Comparison of ENCODE assay signal across 13 cellular contexts in the genomic region with DNA sequence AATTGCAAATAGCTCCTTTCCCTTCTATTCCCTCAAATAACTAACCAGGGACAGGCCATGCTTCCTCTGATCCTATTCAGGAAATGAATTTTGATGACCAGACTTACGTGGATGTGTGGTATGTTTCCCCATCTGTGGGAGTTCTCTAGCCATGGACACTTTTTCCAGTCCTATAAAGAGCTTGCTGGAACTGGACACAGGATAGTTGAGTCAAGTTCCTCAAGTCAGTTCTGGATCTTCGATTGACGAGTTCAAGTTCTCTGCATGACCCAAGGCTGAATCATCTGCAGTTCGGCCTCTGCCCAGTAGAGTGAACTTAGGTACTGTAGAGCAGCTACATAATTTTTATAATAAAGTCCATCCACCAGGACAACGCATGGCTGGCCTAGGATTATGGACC. TPM values are rescaled to one million over a fixed set of nuclear protein-coding genes. Genes with fewer than 3 reads are reported as not detected.
DNase-seq lines count a peak whose midpoint lies in the region; ATAC-seq, FAIRE-seq and TF ChIP-seq lines count a peak whose summit lies in the region.
"Had no signal": no experiment of that assay in that cellular context is flagged by ENCODE, and none has a peak within 500 bp of the region (broad histone marks: within the 10 kb centered on the region; RNA-seq: fewer than 3 reads in every experiment).

No MANE protein-coding gene starts in this region.

- no TSS peak for BruUV-seq in Panc1 (replicated peaks; lab: Mats Ljungman, UMichigan)
- no TSS peak for BruUV-seq in endothelial cell of umbilical vein (replicated peaks; lab: Mats Ljungman, UMichigan)

- FAIRE-seq in endothelial cell of umbilical vein (lab: Jason Lieb, UNC), result peak; percentile 77
- FAIRE-seq: GM19239 had no signal

- TF ChIP-seq POLR2A in endothelial cell of umbilical vein (IDR thresholded peaks at IDR 0.05; ENCODE audit: low read depth, low read length), result no peak

- in situ Hi-C loops in Panc1 (cut with HindIII; ENCODE audit: low pct_unique_long_range_greater_than_20kb, low sequenced_read_pairs), result no loop called here

- ATAC-seq in Panc1 (peak; percentile 87), HG03025 (IDR thresholded peaks at IDR 0.05; ENCODE audit: low FRiP score, unreplicated experiment) (no peak)
- ATAC-seq: stimulated activated naive CD8-positive, alpha-beta T cell treated with anti-CD3 and anti-CD28 coated beads, Interleukin-15, Interleukin-2, amounts not matched to agents 100 U/mL and 50 U/mL, for 24 hours had no signal

- H3K36me3 ChIP-seq in Panc1 (ENCODE audit: control insufficient read depth, insufficient read depth, low read length) (no peaks in the 10 kb centered on the region), endothelial cell of umbilical vein (ENCODE audit: control insufficient read depth in 2 of 2, extremely low read depth in 1 of 2, insufficient read depth in 2 of 2, low read length in 2 of 2) (no peaks in the 10 kb centered on the region)

- no peak overlapping the region for H3K27ac ChIP-seq in Panc1 (ENCODE audit: low read length)
- peak overlapping the region; percentile 49 for H3K27ac ChIP-seq in endothelial cell of umbilical vein (ENCODE audit: insufficient read depth, low read depth, low read length)

- H3K9me3 ChIP-seq in Panc1 (ENCODE audit: control insufficient read depth, insufficient read depth, low read depth, low read length), result no peaks in the 10 kb centered on the region
- H3K9me3 ChIP-seq in endothelial cell of umbilical vein (replicated peaks; ENCODE audit: control insufficient read depth, insufficient read depth, low read length), result no peaks in the 10 kb centered on the region

- H3K4me2 ChIP-seq in endothelial cell of umbilical vein (ENCODE audit: insufficient read depth, low read length), result peak overlapping the region; percentile 28

- TF ChIP-seq CTCF in Panc1 (IDR thresholded peaks at IDR 0.05), result peak; percentile 54
- peak; percentile 15 to 32 for TF ChIP-seq CTCF in endothelial cell of umbilical vein (IDR thresholded peaks at IDR 0.05; ENCODE audit: extremely low read depth in 1 of 2, insufficient read depth in 1 of 2, low read depth in 1 of 2, low read length in 2 of 2)
- TF ChIP-seq CTCF in retinal pigment epithelial cell (conservative IDR thresholded peaks at IDR 0.05; ENCODE audit: low read depth, low read length), result peak; percentile 43

- POLR2A ChIA-PET in Panc1 (lab: Charles Lee) (no interaction called here), endothelial cell of umbilical vein (lab: Charles Lee) (interaction anchor here (1.1 kb wide), 1 partner anchor 457 kb away, joined by 4 read pairs; no protein-coding TSS in a partner anchor)

- no peak overlapping the region for H3K9ac ChIP-seq in endothelial cell of umbilical vein (replicated peaks; ENCODE audit: extremely low read depth, insufficient read depth, low read length)

- dilution Hi-C loops in endothelial cell of umbilical vein (cut with MboI; ENCODE audit: extremely low pct_ligation_motif_present, low sequenced_read_pairs), result no loop called here

- no peaks in the 10 kb centered on the region for H3K9me1 ChIP-seq in endothelial cell of umbilical vein (replicated peaks; ENCODE audit: control insufficient read depth, extremely low read depth, insufficient read depth, low read length)

- H3K79me2 ChIP-seq in endothelial cell of umbilical vein (ENCODE audit: control insufficient read depth, insufficient read depth, low read length), result no peaks in the 10 kb centered on the region

- H3K4me3 ChIP-seq in Panc1 (ENCODE audit: low read depth in 2 of 2, low read length in 2 of 2) (no peak overlapping the region), endothelial cell of umbilical vein (replicated peaks in 1 of 3; ENCODE audit: insufficient read depth in 1 of 3, low read depth in 1 of 3, low read length in 3 of 3) (no peak overlapping the region), retinal pigment epithelial cell (ENCODE audit: low read length) (no peak overlapping the region)

- intact Hi-C loops in Panc1 (cut with micrococcal nuclease; ENCODE audit: unreplicated experiment), result no loop called here
- intact Hi-C loops in endothelial cell of umbilical vein (cut with micrococcal nuclease), result no loop called here
- intact Hi-C loops in head of caudate nucleus (cut with DNase I), result no loop called here

- DNase-seq in ELR (ENCODE audit: low read depth) (peak; percentile 97), Panc1 (ENCODE audit: low read depth, low spot score) (peak; percentile 24), endothelial cell of umbilical vein (ENCODE audit: low read depth, low spot score) (peak; percentile 50), retinal pigment epithelial cell (ENCODE audit: low read depth) (no peak), Ammon's horn (ENCODE audit: low spot score) (no peak), head of caudate nucleus (no peak)
- DNase-seq: activated naive CD4-positive, alpha-beta T cell treated with Interleukin-2 at 50 U/mL for 16 hours; GF-D8; NCI-H2081 treated with DMSO at 0.1 percent for 48 hours; OCI-M1; stimulated activated naive CD8-positive, alpha-beta T cell treated with anti-CD3 and anti-CD28 coated beads, Interleukin-15, Interleukin-2, amounts not matched to agents 100 U/mL and 50 U/mL, for 24 hours had no signal

- H2AFZ ChIP-seq in endothelial cell of umbilical vein (ENCODE audit: low read depth, low read length), result no peak overlapping the region

- H3K4me1 ChIP-seq in Panc1 (ENCODE audit: control insufficient read depth, insufficient read depth, low read length) (peaks cover 3% of the 10 kb centered on the region; the same call in 1 of the 2 replicates), endothelial cell of umbilical vein (ENCODE audit: control insufficient read depth, extremely low read depth, insufficient read depth, low read length) (peaks cover 13% of the 10 kb centered on the region)

- CTCF ChIA-PET in Panc1 (lab: Charles Lee) (interaction anchor here (0.5 to 0.7 kb wide), 3 partner anchors 9 to 294 kb away, joined by 4 read pairs; a partner anchor contains a TSS), endothelial cell of umbilical vein (lab: Charles Lee) (interaction anchor here (0.6 to 2.7 kb wide), 11 partner anchors 12 to 487 kb away, joined by 3 to 11 read pairs (median 4); no protein-coding TSS in a partner anchor)

- no peaks in the 10 kb centered on the region for H3K27me3 ChIP-seq in Panc1 (ENCODE audit: control insufficient read depth, insufficient read depth, low read length)
- no peaks in the 10 kb centered on the region for H3K27me3 ChIP-seq in endothelial cell of umbilical vein (ENCODE audit: control insufficient read depth in 2 of 2, insufficient read depth in 2 of 2, low read length in 2 of 2)

- H4K20me1 ChIP-seq in endothelial cell of umbilical vein (replicated peaks; ENCODE audit: control insufficient read depth, extremely low read depth, insufficient read depth, low read length), result no peaks in the 10 kb centered on the region

TF ChIP-seq in endothelial cell of umbilical vein, 7 proteins besides CTCF, POLR2A, EP300 and RAD21:
- TF ChIP-seq FOS (IDR thresholded peaks at IDR 0.05; ENCODE audit: borderline replicate concordance, insufficient read depth, low read length) (peak; percentile 77), POLR2AphosphoS5 (IDR thresholded peaks at IDR 0.05; ENCODE audit: insufficient read depth, low read depth, low read length) (peak; percentile 25), JUN (IDR thresholded peaks at IDR 0.05; ENCODE audit: borderline replicate concordance, insufficient read depth, insufficient read length, low read depth) (no peak), EZH2 (IDR thresholded peaks at IDR 0.05; ENCODE audit: borderline replicate concordance, low read depth, low read length, severe bottlenecking) (no peak), GATA2 (IDR thresholded peaks at IDR 0.05; ENCODE audit: insufficient read depth, insufficient read length, low read depth, low read length) (no peak), MYC (IDR thresholded peaks at IDR 0.05; ENCODE audit: low read depth, low read length) (no peak)
- TF ChIP-seq, protein P1, sequence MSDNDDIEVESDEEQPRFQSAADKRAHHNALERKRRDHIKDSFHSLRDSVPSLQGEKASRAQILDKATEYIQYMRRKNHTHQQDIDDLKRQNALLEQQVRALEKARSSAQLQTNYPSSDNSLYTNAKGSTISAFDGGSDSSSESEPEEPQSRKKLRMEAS (IDR thresholded peaks at IDR 0.05; ENCODE audit: insufficient read depth, insufficient read length), result no peak
TF ChIP-seq in endothelial cell of umbilical vein: peak in this region for 2.

RNA-seq across cellular contexts. Expression of a gene that starts 52.7 kb away (rescaled TPM):
- 259 TPM for total RNA-seq in Panc1 (2021; ENCODE audit: unreplicated experiment)
- polyA plus RNA-seq in Panc1 (2012; ENCODE audit: insufficient read length), result 275 TPM
- 336 and 370 TPM in 2 replicates for total RNA-seq in endothelial cell of umbilical vein
- 98.7 and 113 TPM in 2 replicates for polyA plus RNA-seq in endothelial cell of umbilical vein
- polyA plus RNA-seq in endothelial cell of umbilical vein (2011; cell fraction: cytosol; rRNA removed), result 120 and 122 TPM in 2 replicates
- polyA plus RNA-seq in endothelial cell of umbilical vein (2011; cell fraction: nucleus; rRNA removed), result 102 and 108 TPM in 2 replicates
- 207 and 276 TPM in 2 replicates for polyA plus RNA-seq in endothelial cell of umbilical vein (2012)
- 128 and 155 TPM in 2 replicates for polyA minus RNA-seq in endothelial cell of umbilical vein
- 24.0 TPM for polyA minus RNA-seq in endothelial cell of umbilical vein (2011; cell fraction: cytosol; rRNA and poly(A)+ RNA removed)
- 63.3 and 131 TPM in 2 replicates for polyA minus RNA-seq in endothelial cell of umbilical vein (2011; cell fraction: nucleus; rRNA and poly(A)+ RNA removed)

Comparison
In these comparisons a context has a peak if more than half of its experiments do, and no peak if none do; other contexts are left out.
1. DNase-seq: peak in ELR (single experiment), Panc1 (single experiment) and endothelial cell of umbilical vein (single experiment); none in retinal pigment epithelial cell (single experiment), Ammon's horn (single experiment) and head of caudate nucleus (0 of 42).
2. Peak in every context shown above with its lines, with median percentiles within 50 percentile points of each other: CTCF ChIP-seq.